In genomic region chr3:186618318-186618938, GRCh38 we compare ENCODE assay signal across 1 cellular context.
TF ChIP-seq lines count a peak whose summit lies in the region.

No MANE protein-coding gene starts in this region.

TF ChIP-seq in HepG2, 621 proteins besides CTCF, POLR2A, EP300 and RAD21 (continued from another document and continues in another):
- no peak for TF ChIP-seq NFE2L1 (CRISPR knock-in tag; IDR thresholded peaks at IDR 0.05; ENCODE audit: borderline replicate concordance)
- no peak for TF ChIP-seq ZNF547 (CRISPR knock-in tag; IDR thresholded peaks at IDR 0.05)
- no peak for TF ChIP-seq TGIF2 (CRISPR knock-in tag; IDR thresholded peaks at IDR 0.05)
- TF ChIP-seq ZNF850 (CRISPR knock-in tag; conservative IDR thresholded peaks at IDR 0.05): no peak
- TF ChIP-seq EHMT2 (IDR thresholded peaks at IDR 0.05; ENCODE audit: borderline replicate concordance, low read depth, low read length): no peak
- TF ChIP-seq PTBP1 (IDR thresholded peaks at IDR 0.05; ENCODE audit: low read depth, low read length, poor library complexity, severe bottlenecking): no peak
- no peak for TF ChIP-seq SRSF9 (IDR thresholded peaks at IDR 0.05; ENCODE audit: borderline replicate concordance, insufficient read depth, low read depth, low read length, poor library complexity, severe bottlenecking)
- TF ChIP-seq CENPT (CRISPR knock-in tag; IDR thresholded peaks at IDR 0.05; ENCODE audit: low read depth): no peak
- no peak for TF ChIP-seq NR2C2 (CRISPR knock-in tag; IDR thresholded peaks at IDR 0.05; ENCODE audit: borderline replicate concordance)
- TF ChIP-seq MXD1 (CRISPR knock-in tag; IDR thresholded peaks at IDR 0.05): no peak
- TF ChIP-seq E2F5 (CRISPR knock-in tag; conservative IDR thresholded peaks at IDR 0.05): no peak
- TF ChIP-seq FOXK1 (CRISPR knock-in tag; IDR thresholded peaks at IDR 0.05; ENCODE audit: borderline replicate concordance, low read depth): no peak
- TF ChIP-seq MIER2 (CRISPR knock-in tag; IDR thresholded peaks at IDR 0.05): no peak
- no peak for TF ChIP-seq ZNF749 (CRISPR knock-in tag; IDR thresholded peaks at IDR 0.05; ENCODE audit: borderline replicate concordance)
- no peak for TF ChIP-seq PHF8 (CRISPR knock-in tag; IDR thresholded peaks at IDR 0.05)
- TF ChIP-seq JDP2 (CRISPR knock-in tag; IDR thresholded peaks at IDR 0.05; ENCODE audit: borderline replicate concordance): no peak
- TF ChIP-seq CREB1 (IDR thresholded peaks at IDR 0.05): no peak
- TF ChIP-seq CREB1 (CRISPR knock-in tag; IDR thresholded peaks at IDR 0.05): no peak
- no peak for TF ChIP-seq HHEX (CRISPR knock-in tag; IDR thresholded peaks at IDR 0.05)
- no peak for TF ChIP-seq ZBTB1 (CRISPR knock-in tag; IDR thresholded peaks at IDR 0.05; ENCODE audit: borderline replicate concordance)
- TF ChIP-seq TAF1 (CRISPR knock-in tag; IDR thresholded peaks at IDR 0.05): no peak
- TF ChIP-seq ZNF264 (CRISPR knock-in tag; IDR thresholded peaks at IDR 0.05): no peak
- TF ChIP-seq POLR2G (IDR thresholded peaks at IDR 0.05; ENCODE audit: low read depth, low read length): peak; percentile 81
- TF ChIP-seq ZNF362 (CRISPR knock-in tag; IDR thresholded peaks at IDR 0.05; ENCODE audit: borderline replicate concordance): no peak
- TF ChIP-seq ZNF777 (CRISPR knock-in tag; IDR thresholded peaks at IDR 0.05): no peak
- no peak for TF ChIP-seq ZSCAN22 (CRISPR knock-in tag; IDR thresholded peaks at IDR 0.05)
- no peak for TF ChIP-seq KLF6 (CRISPR knock-in tag; IDR thresholded peaks at IDR 0.05)
- no peak for TF ChIP-seq MTF1 (CRISPR knock-in tag; IDR thresholded peaks at IDR 0.05)
- TF ChIP-seq NAIF1 (CRISPR knock-in tag; IDR thresholded peaks at IDR 0.05; ENCODE audit: borderline replicate concordance): no peak
- no peak for TF ChIP-seq HCFC1 (IDR thresholded peaks at IDR 0.05; ENCODE audit: low read depth, low read length)
- no peak for TF ChIP-seq ZBTB42 (CRISPR knock-in tag; IDR thresholded peaks at IDR 0.05)
- TF ChIP-seq ZSCAN21 (CRISPR knock-in tag; IDR thresholded peaks at IDR 0.05; ENCODE audit: borderline replicate concordance): no peak
- no peak for TF ChIP-seq SNAPC4 (CRISPR knock-in tag; IDR thresholded peaks at IDR 0.05)
- no peak for TF ChIP-seq ZKSCAN8 (CRISPR knock-in tag; IDR thresholded peaks at IDR 0.05; ENCODE audit: borderline replicate concordance)
- no peak for TF ChIP-seq ZMAT5 (CRISPR knock-in tag; IDR thresholded peaks at IDR 0.05; ENCODE audit: borderline replicate concordance, low read depth)
- TF ChIP-seq HBP1 (CRISPR knock-in tag; IDR thresholded peaks at IDR 0.05; ENCODE audit: low read depth): no peak
- TF ChIP-seq ZFX (CRISPR knock-in tag; IDR thresholded peaks at IDR 0.05; ENCODE audit: low read depth): no peak
- no peak for TF ChIP-seq ZHX1 (CRISPR knock-in tag; IDR thresholded peaks at IDR 0.05; ENCODE audit: low read depth)
- TF ChIP-seq FOXP4 (CRISPR knock-in tag; IDR thresholded peaks at IDR 0.05): no peak
- no peak for TF ChIP-seq ZNF512 (CRISPR knock-in tag; IDR thresholded peaks at IDR 0.05)
- no peak for TF ChIP-seq KDM4B (CRISPR knock-in tag; IDR thresholded peaks at IDR 0.05)
- no peak for TF ChIP-seq NKX3-1 (CRISPR knock-in tag; IDR thresholded peaks at IDR 0.05)
- no peak for TF ChIP-seq ZNF710 (CRISPR knock-in tag; IDR thresholded peaks at IDR 0.05; ENCODE audit: borderline replicate concordance)
- TF ChIP-seq SETDB1 (CRISPR knock-in tag; IDR thresholded peaks at IDR 0.05; ENCODE audit: borderline replicate concordance): no peak
- no peak for TF ChIP-seq PITX1 (CRISPR knock-in tag; IDR thresholded peaks at IDR 0.05)
- no peak for TF ChIP-seq RFX5 (IDR thresholded peaks at IDR 0.05; ENCODE audit: low read depth, low read length)
- TF ChIP-seq ATF1 (CRISPR knock-in tag; IDR thresholded peaks at IDR 0.05): no peak
